ENCODE assay signal across 7 cellular contexts in genomic region chr3:57350271-57350670, GRCh38. TPM values are rescaled to one million over a fixed set of nuclear protein-coding genes. Genes with fewer than 3 reads are reported as not detected.
"Had no signal": no experiment of that assay in that cellular context is flagged by ENCODE, and none has a peak within 500 bp of the region (broad histone marks: within the 10 kb centered on the region; RNA-seq: fewer than 3 reads in every experiment).

No MANE protein-coding gene starts in this region.

- H3K4me3 Mint-ChIP-seq: IgD-negative memory B cell had no signal

- H3K27ac ChIP-seq: HL-60 had no signal

- ATAC-seq: HepG2, K562 had no signal

- DNase-seq: IMR-90 had no signal

- H3K36me3 Mint-ChIP-seq: IgD-negative memory B cell had no signal

- H3K4me3 ChIP-seq: K562 had no signal

- H3K27ac Mint-ChIP-seq: IgD-negative memory B cell had no signal

RNA-seq across cellular contexts. Expression of gene ASB14, which starts 57.8 kb away (rescaled TPM):
- total RNA-seq: HepG2, HT-29, HT1080, IMR-90, K562 had no signal
- polyA plus RNA-seq: HepG2, IMR-90 had no signal
